Comparison of ENCODE assay signal across 9 cellular contexts in genomic region chr3:112009670-112010069, GRCh38. TPM values are rescaled to one million over a fixed set of nuclear protein-coding genes. Genes with fewer than 3 reads are reported as not detected.
"Had no signal": no experiment of that assay in that cellular context is flagged by ENCODE, and none has a peak within 500 bp of the region (broad histone marks: within the 10 kb centered on the region; RNA-seq: fewer than 3 reads in every experiment).

No MANE protein-coding gene starts in this region.

- H3K27ac ChIP-seq: GM23248, HL-60 had no signal

- H3K9me3 Mint-ChIP-seq: HFFc6, IgD-negative memory B cell had no signal

- H2AFZ ChIP-seq: GM23248 had no signal

- H3K36me3 ChIP-seq: HAP-1 had no signal

- H3K27me3 Mint-ChIP-seq: IgD-negative memory B cell had no signal

- H3K4me3 Mint-ChIP-seq: HFFc6, IgD-negative memory B cell had no signal

- H3K9me3 ChIP-seq: HAP-1 had no signal

- H3K27ac Mint-ChIP-seq: HFFc6 had no signal

- DNase-seq: GM23248, GOT3, H7, HFFc6 had no signal

- H3K4me1 ChIP-seq: HAP-1 had no signal

- H3K9ac ChIP-seq: GM23248 had no signal

- H3K4me3 ChIP-seq: GM23248, HAP-1 had no signal

RNA-seq across cellular contexts. Expression of gene TAGLN3, which starts 10.9 kb away (rescaled TPM):
- total RNA-seq: GM23248, H4 had no signal
- polyA plus RNA-seq: IgD-negative memory B cell had no signal

RNA-seq across cellular contexts. Expression of gene TMPRSS7, which starts 24.9 kb away (rescaled TPM):
- total RNA-seq: GM23248, H7, HepG2 had no signal
- polyA plus RNA-seq: GM23248, HepG2, IgD-negative memory B cell had no signal
